ENCODE assay signal across 8 cellular contexts in genomic region chr6:135497412-135498177, GRCh38. TPM values are rescaled to one million over a fixed set of nuclear protein-coding genes. Genes with fewer than 3 reads are reported as not detected.
A peak's percentile ranks its signal among the peaks of the same experiment; 100 is the strongest.
DNase-seq lines count a peak whose midpoint lies in the region; ATAC-seq and TF ChIP-seq lines count a peak whose summit lies in the region.

Gene AHI1 (minus strand): TSS chr6:135497740. CDS start chr6:135492237, 5,503 bp downstream.

- no peaks in the 10 kb centered on the region for H3K27me3 ChIP-seq in CD8-positive, alpha-beta T cell (ENCODE audit: insufficient read depth, low read length)
- H3K27me3 ChIP-seq in lower lobe of right lung (ENCODE audit: low read depth), result no peaks in the 10 kb centered on the region

- peak; percentile 72 for ATAC-seq in CD8-positive, alpha-beta T cell
- ATAC-seq in GM19397 (IDR thresholded peaks at IDR 0.05; ENCODE audit: unreplicated experiment), result peak; percentile 99
- peak; percentile 91 for ATAC-seq in HG03558 (IDR thresholded peaks at IDR 0.05; ENCODE audit: extremely low read depth, unreplicated experiment)
- ATAC-seq in lower lobe of right lung, result peak; percentile 98

- H3K36me3 ChIP-seq in CD8-positive, alpha-beta T cell (ENCODE audit: insufficient read depth, low read length), result no peaks in the 10 kb centered on the region
- no peaks in the 10 kb centered on the region for H3K36me3 ChIP-seq in lower lobe of right lung

- H3K4me1 ChIP-seq in CD8-positive, alpha-beta T cell (ENCODE audit: insufficient read depth, low read length), result peaks cover 6% of the 10 kb centered on the region
- H3K4me1 ChIP-seq in lower lobe of right lung, result peaks cover 18% of the 10 kb centered on the region

- no peak for TF ChIP-seq CTCF in CD8-positive, alpha-beta T cell (IDR thresholded peaks at IDR 0.05)
- no peak for TF ChIP-seq CTCF in lower lobe of right lung (IDR thresholded peaks at IDR 0.05)

- peaks cover 8% of the 10 kb centered on the region for H3K4me1 Mint-ChIP-seq in CD8-positive, alpha-beta T cell (ENCODE audit: low read depth)
- peaks cover 10% of the 10 kb centered on the region for H3K4me1 Mint-ChIP-seq in activated CD4-positive, alpha-beta memory T cell treated with anti-CD3 and anti-CD28 coated beads for 36 hours (ENCODE audit: low read depth)

- CTCF ChIA-PET in CD8-positive, alpha-beta T cell (lab: Charles Lee), result interaction anchor here (0.9 to 2.3 kb wide), 4 partner anchors 9 to 818 kb away, joined by 3 to 13 read pairs (median 4); partner anchors contain the start of gene BCLAF1
- CTCF ChIA-PET in activated CD4-positive, alpha-beta memory T cell treated with anti-CD3 and anti-CD28 coated beads for 36 hours (lab: Charles Lee), result interaction anchor here (0.6 to 1.7 kb wide), 7 partner anchors 38 to 814 kb away, joined by 3 to 11 read pairs (median 4); partner anchors contain the start of gene BCLAF1

- H3K4me3 ChIP-seq in CD8-positive, alpha-beta T cell (ENCODE audit: low read depth, low read length), result peak within 1 kb of the TSS; percentile 87
- peak within 1 kb of the TSS; percentile 73 for H3K4me3 ChIP-seq in lower lobe of right lung

- peak within 1 kb of the TSS; percentile 98 for H3K27ac ChIP-seq in CD8-positive, alpha-beta T cell (ENCODE audit: low read depth, low read length)
- peak within 1 kb of the TSS; percentile 95 for H3K27ac ChIP-seq in lower lobe of right lung

- H3K36me3 Mint-ChIP-seq in CD8-positive, alpha-beta T cell, result peaks cover 3% of the 10 kb centered on the region
- peaks cover 7% of the 10 kb centered on the region for H3K36me3 Mint-ChIP-seq in activated CD4-positive, alpha-beta memory T cell treated with anti-CD3 and anti-CD28 coated beads for 36 hours

- H3K27ac Mint-ChIP-seq in CD8-positive, alpha-beta T cell, result no peak within 1 kb of the TSS
- H3K27ac Mint-ChIP-seq in activated CD4-positive, alpha-beta memory T cell treated with anti-CD3 and anti-CD28 coated beads for 36 hours, result no peak within 1 kb of the TSS

- H3K4me3 Mint-ChIP-seq in CD8-positive, alpha-beta T cell, result no peak within 1 kb of the TSS
- H3K4me3 Mint-ChIP-seq in activated CD4-positive, alpha-beta memory T cell treated with anti-CD3 and anti-CD28 coated beads for 36 hours, result peak within 1 kb of the TSS; percentile 9

- intact Hi-C loops in CD8-positive, alpha-beta T cell (cut with DNase I, micrococcal nuclease), result loop anchor here (1.0 to 10.0 kb wide), 8 partner anchors 9 to 1545 kb away; partner anchors contain the start of genes TBPL1 (in 2 of the 2), MAP3K5 (in 1 of the 2), MTFR2 (in 1 of the 2) and MYB (in 1 of the 2)
- intact Hi-C loops in activated CD4-positive, alpha-beta memory T cell treated with anti-CD3 and anti-CD28 coated beads for 36 hours (cut with micrococcal nuclease), result loop anchor here (1.0 to 10.0 kb wide), 6 partner anchors 40 to 1543 kb away; partner anchors contain the start of genes BCLAF1, MTFR2, MYB and TBPL1
- intact Hi-C loops in lower lobe of right lung (cut with DNase I), result no loop called here

- no peaks in the 10 kb centered on the region for H3K9me3 Mint-ChIP-seq in CD8-positive, alpha-beta T cell
- H3K9me3 Mint-ChIP-seq in activated CD4-positive, alpha-beta memory T cell treated with anti-CD3 and anti-CD28 coated beads for 36 hours, result no peaks in the 10 kb centered on the region

- H3K9me3 ChIP-seq in CD8-positive, alpha-beta T cell (ENCODE audit: low read length), result no peaks in the 10 kb centered on the region
- H3K9me3 ChIP-seq in lower lobe of right lung, result no peaks in the 10 kb centered on the region

- POLR2A ChIA-PET in CD8-positive, alpha-beta T cell (lab: Charles Lee), result interaction anchor here (0.6 to 1.9 kb wide), 6 partner anchors 33 to 1295 kb away, joined by 4 to 37 read pairs (median 4); partner anchors contain the start of genes BCLAF1, MAP3K5 and MTFR2
- POLR2A ChIA-PET in activated CD4-positive, alpha-beta memory T cell treated with anti-CD3 and anti-CD28 coated beads for 36 hours (lab: Charles Lee), result interaction anchor here (1.5 to 1.8 kb wide), 3 partner anchors 40 to 792 kb away, joined by 5 to 23 read pairs (median 5); partner anchors contain the start of genes BCLAF1 and MTFR2

- DNase-seq in CD8-positive, alpha-beta T cell, result peak; percentile 81 to 92 (median 85)
- peak; percentile 97 for DNase-seq in NCI-H82 (lab: John Stamatoyannopoulos, UW)
- DNase-seq in activated CD4-positive, alpha-beta memory T cell treated with anti-CD3 and anti-CD28 coated beads for 36 hours, result peak; percentile 90
- peak; percentile 96 for DNase-seq in ecto neural progenitor cell (ENCODE audit: low spot score)
- DNase-seq in lower lobe of right lung, result peak; percentile 98
- DNase-seq in stimulated activated CD4-positive, alpha-beta T cell treated with anti-CD3 and anti-CD28 coated beads, TNF-alpha, amount 100 ng/mL, for 24 hours (ENCODE audit: low read depth in 3 of 3), result peak; percentile 81 to 90 (median 86)

- no peaks in the 10 kb centered on the region for H3K27me3 Mint-ChIP-seq in CD8-positive, alpha-beta T cell (ENCODE audit: low read depth)
- H3K27me3 Mint-ChIP-seq in activated CD4-positive, alpha-beta memory T cell treated with anti-CD3 and anti-CD28 coated beads for 36 hours, result no peaks in the 10 kb centered on the region

RNA-seq across cellular contexts. Expression of gene AHI1, which starts in this region (rescaled TPM):
- 10 to 100 TPM; 16.0 to 17.9 TPM for total RNA-seq in CD8-positive, alpha-beta T cell
- total RNA-seq in activated CD4-positive, alpha-beta memory T cell treated with anti-CD3 and anti-CD28 coated beads for 36 hours, result 10 to 100 TPM; 18.6 to 22.7 TPM
- total RNA-seq in lower lobe of right lung, result 31.7 TPM

Comparison
In these comparisons a context has a peak if more than half of its experiments do, and no peak if none do; other contexts are left out.
1. Peak in every context shown above with its lines: DNase-seq, ATAC-seq, H3K4me3 ChIP-seq and H3K27ac ChIP-seq.